ENCODE assay signal across 9 cellular contexts in the genomic region with DNA sequence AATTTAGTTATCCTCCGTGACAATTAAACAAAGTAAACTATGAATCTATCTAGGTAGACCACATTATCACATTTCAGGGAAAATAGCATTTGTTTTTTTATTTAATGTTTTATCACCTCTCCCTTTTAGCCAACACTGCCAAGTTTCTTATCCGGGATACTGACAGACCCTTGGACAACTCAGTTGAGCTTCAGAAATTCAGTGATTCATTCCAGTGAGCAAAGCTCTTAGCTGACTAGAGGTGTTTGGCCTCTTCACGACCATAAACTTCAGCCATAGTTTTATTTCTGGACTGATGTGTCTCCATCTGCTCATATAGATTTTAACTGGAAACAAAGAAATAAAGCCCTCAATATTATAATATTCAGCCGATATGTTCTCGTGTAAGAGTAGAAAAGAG. TPM values are rescaled to one million over a fixed set of nuclear protein-coding genes. Genes with fewer than 3 reads are reported as not detected.
"Had no signal": no experiment of that assay in that cellular context is flagged by ENCODE, and none has a peak within 500 bp of the region (broad histone marks: within the 10 kb centered on the region; RNA-seq: fewer than 3 reads in every experiment).

No MANE protein-coding gene starts in this region.

- H3K27ac ChIP-seq: HL-60 had no signal

- ATAC-seq: GM23338, HepG2 had no signal

- DNase-seq: H9, HCEC 1CT had no signal

- H3K4me3 Mint-ChIP-seq: GM23338, H9, IgD-negative memory B cell had no signal

- H3K4me2 ChIP-seq: GM23338 had no signal

- H3K4me3 ChIP-seq: GM23338 had no signal

- H3K36me3 Mint-ChIP-seq: IgD-negative memory B cell had no signal

- FAIRE-seq: H1, H54, HepG2 had no signal

- H3K4me1 Mint-ChIP-seq: GM23338, H9, IgD-negative memory B cell had no signal

- H3K27me3 Mint-ChIP-seq: IgD-negative memory B cell had no signal

- H3K27ac Mint-ChIP-seq: GM23338, H9, IgD-negative memory B cell had no signal

- H2AFZ ChIP-seq: GM23338 had no signal

RNA-seq across cellular contexts. Expression of a gene that starts 15.2 kb away (rescaled TPM):
- total RNA-seq: HepG2, HT1080 had no signal
